21 cellular contexts compared by ENCODE assay signal in the genomic region with DNA sequence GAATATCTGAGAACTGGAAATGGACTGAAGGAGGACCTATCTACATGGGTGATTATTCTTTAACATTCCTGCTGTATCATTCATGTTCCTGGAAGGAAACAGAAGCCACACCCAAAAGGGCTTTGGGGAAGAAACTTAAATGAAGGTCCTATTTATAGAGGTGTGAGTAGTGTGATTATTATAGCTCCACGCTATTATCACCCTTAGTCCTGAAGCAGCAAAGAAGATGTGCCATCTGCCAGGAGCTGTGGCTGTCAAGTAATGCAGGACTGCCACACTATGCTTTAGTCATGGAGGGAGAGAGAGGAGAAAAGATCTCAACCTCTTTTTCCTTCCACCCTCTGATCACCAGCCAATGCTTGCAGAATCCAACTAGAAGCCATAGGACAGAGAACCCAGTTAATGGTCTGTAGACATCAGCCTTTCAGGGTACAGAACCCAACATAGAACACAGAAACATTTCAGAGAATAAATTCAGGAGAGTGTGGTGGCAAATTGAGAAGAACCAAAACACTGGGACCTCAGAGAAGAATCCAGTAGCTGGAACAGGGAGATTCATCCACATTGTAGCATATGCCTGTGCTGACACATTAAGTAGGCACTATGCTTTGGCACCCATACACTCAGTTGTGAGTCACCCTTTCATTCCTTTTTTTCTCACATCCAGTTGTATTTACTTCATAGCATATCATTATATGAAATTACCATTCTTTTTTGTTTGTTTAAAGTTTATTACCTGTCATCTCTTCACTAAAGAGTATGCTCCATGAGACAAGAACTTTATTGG. TPM values are rescaled to one million over a fixed set of nuclear protein-coding genes. Genes with fewer than 3 reads are reported as not detected.
DNase-seq lines count a peak whose midpoint lies in the region; ATAC-seq, FAIRE-seq and TF ChIP-seq lines count a peak whose summit lies in the region.
"Had no signal": no experiment of that assay in that cellular context is flagged by ENCODE, and none has a peak within 500 bp of the region (broad histone marks: within the 10 kb centered on the region; RNA-seq: fewer than 3 reads in every experiment).

No MANE protein-coding gene starts in this region.

- no peak overlapping the region for H3K9ac ChIP-seq in skeletal muscle satellite cell (ENCODE audit: low read depth, low read length)

- H3K4me2 ChIP-seq in skeletal muscle satellite cell (ENCODE audit: low read length) = peak overlapping the region; percentile 31

- no peak for FAIRE-seq in small intestine (lab: Jason Lieb, UNC)
- FAIRE-seq: GM12892, kidney had no signal

- H3K27ac ChIP-seq in brain microvascular endothelial cell (no peak overlapping the region), small intestine (ENCODE audit: low read depth in 1 of 2, low read length in 1 of 2) (no peak overlapping the region)
- H3K27ac ChIP-seq: upper lobe of left lung had no signal

- H3K4me1 ChIP-seq in skeletal muscle satellite cell (ENCODE audit: control insufficient read depth, insufficient read depth, low read length) = peaks cover 11% of the 10 kb centered on the region
- H3K4me1 ChIP-seq in small intestine (ENCODE audit: control insufficient read depth in 2 of 2, insufficient read depth in 1 of 2, low read depth in 1 of 2, low read length in 1 of 2) = no peaks in the 10 kb centered on the region

- no peak for TF ChIP-seq CTCF in brain microvascular endothelial cell (IDR thresholded peaks at IDR 0.05; ENCODE audit: low read depth, low read length, missing control alignments)

- intact Hi-C loops in left cardiac atrium (cut with DNase I) = loop anchor here in 1 of 2 donors (5.0 kb wide), 3 partner anchors 63 to 363 kb away; a partner anchor contains a TSS

- in situ Hi-C loops in brain microvascular endothelial cell (cut with HindIII; ENCODE audit: low pct_ligation_motif_present, low sequenced_read_pairs) = no loop called here

- WGBS in small intestine, 3 donors = 39 to 55% (median 45%) methylated on average over 1 of the region's 1 CpG

- no peak overlapping the region for H3K4me3 ChIP-seq in brain microvascular endothelial cell (ENCODE audit: low read depth, low read length)
- no peak overlapping the region for H3K4me3 ChIP-seq in skeletal muscle satellite cell (ENCODE audit: low read length)
- H3K4me3 ChIP-seq in small intestine (ENCODE audit: low read depth in 1 of 2, low read length in 2 of 2) = no peak overlapping the region
- H3K4me3 ChIP-seq: dorsolateral prefrontal cortex, upper lobe of left lung had no signal

- ATAC-seq in left cardiac atrium = peak; percentile 81 to 92
- ATAC-seq in HG03175 (IDR thresholded peaks at IDR 0.05; ENCODE audit: unreplicated experiment) = no peak

- H3K36me3 ChIP-seq in brain microvascular endothelial cell (replicated peaks) (no peaks in the 10 kb centered on the region), skeletal muscle satellite cell (ENCODE audit: insufficient read depth, low read length) (no peaks in the 10 kb centered on the region), small intestine (ENCODE audit: control insufficient read depth in 2 of 2, insufficient read depth in 2 of 2, low read length in 2 of 2) (no peaks in the 10 kb centered on the region)
- H3K36me3 ChIP-seq: upper lobe of left lung had no signal

- no peaks in the 10 kb centered on the region for H3K9me3 ChIP-seq in skeletal muscle satellite cell (replicated peaks; ENCODE audit: low read length)
- no peaks in the 10 kb centered on the region for H3K9me3 ChIP-seq in small intestine (ENCODE audit: control insufficient read depth, low read depth)
- H3K9me3 ChIP-seq: upper lobe of left lung had no signal

- H3K27me3 ChIP-seq in brain microvascular endothelial cell (replicated peaks) (no peaks in the 10 kb centered on the region), skeletal muscle satellite cell (ENCODE audit: control insufficient read depth, insufficient read depth, low read length) (no peaks in the 10 kb centered on the region), small intestine (ENCODE audit: control insufficient read depth in 2 of 2, insufficient read depth in 2 of 2, low read length in 2 of 2) (no peaks in the 10 kb centered on the region)
- H3K27me3 ChIP-seq: dorsolateral prefrontal cortex, upper lobe of left lung had no signal

- DNase-seq in LHCN-M2 (ENCODE audit: low read depth) (peak; percentile 50), brain microvascular endothelial cell (peak; percentile 20), left cardiac atrium (peak; percentile 24), UCSD-AML1 (lab: John Stamatoyannopoulos, UW; ENCODE audit: unreplicated experiment) (no peak), small intestine (no peak)
- DNase-seq in stimulated activated CD8-positive, alpha-beta memory T cell treated with anti-CD3 and anti-CD28 coated beads, Interleukin-4, amount 100 ng/mL, for 48 hours = no peak
- DNase-seq: activated T-cell treated with anti-CD3 and anti-CD28 coated beads, Interleukin-2, amount 50 U/mL, for 48 hours; CD4-positive, alpha-beta memory T cell; dorsolateral prefrontal cortex; HFFc6; kidney; MM.1S; NCI-H2081 treated with DMSO at 0.1 percent for 48 hours; NCI-H774; SHP77; stimulated activated CD4-positive, alpha-beta T cell treated with anti-CD3 and anti-CD28 coated beads, Interleukin-2, amount 100 ng/mL, for 24 hours; T1000; upper lobe of left lung had no signal

RNA-seq across cellular contexts. Expression of a gene that starts 21.0 kb away (rescaled TPM):
- total RNA-seq in LHCN-M2 (2014; rRNA removed) = 1.9 and 3.1 TPM in 2 replicates
- 0.44 TPM for polyA plus RNA-seq in LHCN-M2 (2012)
- 10 to 100 TPM; 16.9 to 22.9 TPM for total RNA-seq in left cardiac atrium
- 0.76 and 1.1 TPM in 2 replicates for total RNA-seq in skeletal muscle satellite cell (2012; rRNA removed)
- 1 to 10 TPM in 1 of 3 donors, under 1 TPM in 2; 0.27 to 1.2 (median 0.67) TPM for polyA plus RNA-seq in small intestine
- total RNA-seq: CD4-positive, alpha-beta memory T cell; HFFc6 had no signal
- polyA plus RNA-seq: CD4-positive, alpha-beta memory T cell had no signal

Comparison
In these comparisons a context has a peak if more than half of its experiments do, and no peak if none do; other contexts are left out.
1. DNase-seq: peak in LHCN-M2 (single experiment), brain microvascular endothelial cell (single experiment) and left cardiac atrium (single experiment); none in UCSD-AML1 (single experiment), stimulated activated CD8-positive, alpha-beta memory T cell treated with anti-CD3 and anti-CD28 coated beads, Interleukin-4, amount 100 ng/mL, for 48 hours (single experiment) and small intestine (single experiment).